Comparison of ENCODE assay signal across 1 cellular context in genomic region chr12:106773945-106774807, GRCh38.
TF ChIP-seq lines count a peak whose summit lies in the region.

Gene RIC8B (plus strand): TSS chr12:106774682. CDS start chr12:106774746, 64 bp downstream.

TF ChIP-seq in K562, 482 proteins besides CTCF, POLR2A, EP300 and RAD21 (continued from another document and continues in another):
- 0 out of 2 replicates have a peak, but pooled peaks have one; percentile 34 for TF ChIP-seq E4F1 (CRISPR knock-in tag; IDR thresholded peaks at IDR 0.05; ENCODE audit: borderline replicate concordance)
- TF ChIP-seq, protein P1, sequence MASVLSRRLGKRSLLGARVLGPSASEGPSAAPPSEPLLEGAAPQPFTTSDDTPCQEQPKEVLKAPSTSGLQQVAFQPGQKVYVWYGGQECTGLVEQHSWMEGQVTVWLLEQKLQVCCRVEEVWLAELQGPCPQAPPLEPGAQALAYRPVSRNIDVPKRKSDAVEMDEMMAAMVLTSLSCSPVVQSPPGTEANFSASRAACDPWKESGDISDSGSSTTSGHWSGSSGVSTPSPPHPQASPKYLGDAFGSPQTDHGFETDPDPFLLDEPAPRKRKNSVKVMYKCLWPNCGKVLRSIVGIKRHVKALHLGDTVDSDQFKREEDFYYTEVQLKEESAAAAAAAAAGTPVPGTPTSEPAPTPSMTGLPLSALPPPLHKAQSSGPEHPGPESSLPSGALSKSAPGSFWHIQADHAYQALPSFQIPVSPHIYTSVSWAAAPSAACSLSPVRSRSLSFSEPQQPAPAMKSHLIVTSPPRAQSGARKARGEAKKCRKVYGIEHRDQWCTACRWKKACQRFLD (CRISPR knock-in tag; IDR thresholded peaks at IDR 0.05) = peak; percentile 66
- no peak for TF ChIP-seq ZNF253 (CRISPR knock-in tag; conservative IDR thresholded peaks at IDR 0.05)
- TF ChIP-seq HNRNPH1 (optimal IDR thresholded peaks at IDR 0.05; ENCODE audit: low read depth, low read length) = no peak
- TF ChIP-seq, protein P2, sequence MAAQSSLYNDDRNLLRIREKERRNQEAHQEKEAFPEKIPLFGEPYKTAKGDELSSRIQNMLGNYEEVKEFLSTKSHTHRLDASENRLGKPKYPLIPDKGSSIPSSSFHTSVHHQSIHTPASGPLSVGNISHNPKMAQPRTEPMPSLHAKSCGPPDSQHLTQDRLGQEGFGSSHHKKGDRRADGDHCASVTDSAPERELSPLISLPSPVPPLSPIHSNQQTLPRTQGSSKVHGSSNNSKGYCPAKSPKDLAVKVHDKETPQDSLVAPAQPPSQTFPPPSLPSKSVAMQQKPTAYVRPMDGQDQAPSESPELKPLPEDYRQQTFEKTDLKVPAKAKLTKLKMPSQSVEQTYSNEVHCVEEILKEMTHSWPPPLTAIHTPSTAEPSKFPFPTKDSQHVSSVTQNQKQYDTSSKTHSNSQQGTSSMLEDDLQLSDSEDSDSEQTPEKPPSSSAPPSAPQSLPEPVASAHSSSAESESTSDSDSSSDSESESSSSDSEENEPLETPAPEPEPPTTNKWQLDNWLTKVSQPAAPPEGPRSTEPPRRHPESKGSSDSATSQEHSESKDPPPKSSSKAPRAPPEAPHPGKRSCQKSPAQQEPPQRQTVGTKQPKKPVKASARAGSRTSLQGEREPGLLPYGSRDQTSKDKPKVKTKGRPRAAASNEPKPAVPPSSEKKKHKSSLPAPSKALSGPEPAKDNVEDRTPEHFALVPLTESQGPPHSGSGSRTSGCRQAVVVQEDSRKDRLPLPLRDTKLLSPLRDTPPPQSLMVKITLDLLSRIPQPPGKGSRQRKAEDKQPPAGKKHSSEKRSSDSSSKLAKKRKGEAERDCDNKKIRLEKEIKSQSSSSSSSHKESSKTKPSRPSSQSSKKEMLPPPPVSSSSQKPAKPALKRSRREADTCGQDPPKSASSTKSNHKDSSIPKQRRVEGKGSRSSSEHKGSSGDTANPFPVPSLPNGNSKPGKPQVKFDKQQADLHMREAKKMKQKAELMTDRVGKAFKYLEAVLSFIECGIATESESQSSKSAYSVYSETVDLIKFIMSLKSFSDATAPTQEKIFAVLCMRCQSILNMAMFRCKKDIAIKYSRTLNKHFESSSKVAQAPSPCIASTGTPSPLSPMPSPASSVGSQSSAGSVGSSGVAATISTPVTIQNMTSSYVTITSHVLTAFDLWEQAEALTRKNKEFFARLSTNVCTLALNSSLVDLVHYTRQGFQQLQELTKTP (IDR thresholded peaks at IDR 0.05; ENCODE audit: low read depth in 1 of 2, partially characterized antibody in 2 of 2) = peak in 1 of 2 experiments; percentile 99
- TF ChIP-seq ZC3H4 (CRISPR knock-in tag; IDR thresholded peaks at IDR 0.05; ENCODE audit: borderline replicate concordance) = 0 out of 2 replicates have a peak, but pooled peaks have one; percentile 33
- TF ChIP-seq, protein P3, sequence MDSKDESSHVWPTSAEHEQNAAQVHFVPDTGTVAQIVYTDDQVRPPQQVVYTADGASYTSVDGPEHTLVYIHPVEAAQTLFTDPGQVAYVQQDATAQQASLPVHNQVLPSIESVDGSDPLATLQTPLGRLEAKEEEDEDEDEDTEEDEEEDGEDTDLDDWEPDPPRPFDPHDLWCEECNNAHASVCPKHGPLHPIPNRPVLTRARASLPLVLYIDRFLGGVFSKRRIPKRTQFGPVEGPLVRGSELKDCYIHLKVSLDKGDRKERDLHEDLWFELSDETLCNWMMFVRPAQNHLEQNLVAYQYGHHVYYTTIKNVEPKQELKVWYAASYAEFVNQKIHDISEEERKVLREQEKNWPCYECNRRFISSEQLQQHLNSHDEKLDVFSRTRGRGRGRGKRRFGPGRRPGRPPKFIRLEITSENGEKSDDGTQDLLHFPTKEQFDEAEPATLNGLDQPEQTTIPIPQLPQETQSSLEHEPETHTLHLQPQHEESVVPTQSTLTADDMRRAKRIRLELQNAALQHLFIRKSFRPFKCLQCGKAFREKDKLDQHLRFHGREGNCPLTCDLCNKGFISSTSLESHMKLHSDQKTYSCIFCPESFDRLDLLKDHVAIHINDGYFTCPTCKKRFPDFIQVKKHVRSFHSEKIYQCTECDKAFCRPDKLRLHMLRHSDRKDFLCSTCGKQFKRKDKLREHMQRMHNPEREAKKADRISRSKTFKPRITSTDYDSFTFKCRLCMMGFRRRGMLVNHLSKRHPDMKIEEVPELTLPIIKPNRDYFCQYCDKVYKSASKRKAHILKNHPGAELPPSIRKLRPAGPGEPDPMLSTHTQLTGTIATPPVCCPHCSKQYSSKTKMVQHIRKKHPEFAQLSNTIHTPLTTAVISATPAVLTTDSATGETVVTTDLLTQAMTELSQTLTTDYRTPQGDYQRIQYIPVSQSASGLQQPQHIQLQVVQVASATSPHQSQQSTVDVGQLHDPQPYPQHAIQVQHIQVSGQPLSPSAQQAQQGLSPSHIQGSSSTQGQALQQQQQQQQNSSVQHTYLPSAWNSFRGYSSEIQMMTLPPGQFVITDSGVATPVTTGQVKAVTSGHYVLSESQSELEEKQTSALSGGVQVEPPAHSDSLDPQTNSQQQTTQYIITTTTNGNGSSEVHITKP (IDR thresholded peaks at IDR 0.05; ENCODE audit: partially characterized antibody) = no peak
- peak; percentile 98 for TF ChIP-seq ZNF143 (CRISPR knock-in tag; IDR thresholded peaks at IDR 0.05)
- TF ChIP-seq NFE2 (IDR thresholded peaks at IDR 0.05; ENCODE audit: low read depth) = peak; percentile 9; the same call in 1 of the 2 replicates
- no peak for TF ChIP-seq RNF219 (CRISPR knock-in tag; IDR thresholded peaks at IDR 0.05)
- peak in 1 of 2 experiments; percentile 79; a peak in 2 of 4 replicates for TF ChIP-seq NONO (IDR thresholded peaks at IDR 0.05; ENCODE audit: low read depth in 2 of 2, low read length in 1 of 2)
- peak in 1 of 2 experiments; percentile 63; a peak in 2 of 4 replicates for TF ChIP-seq HDAC1 (IDR thresholded peaks at IDR 0.05)
- TF ChIP-seq ZNF77 (CRISPR knock-in tag; IDR thresholded peaks at IDR 0.05) = no peak
- TF ChIP-seq, protein P4, sequence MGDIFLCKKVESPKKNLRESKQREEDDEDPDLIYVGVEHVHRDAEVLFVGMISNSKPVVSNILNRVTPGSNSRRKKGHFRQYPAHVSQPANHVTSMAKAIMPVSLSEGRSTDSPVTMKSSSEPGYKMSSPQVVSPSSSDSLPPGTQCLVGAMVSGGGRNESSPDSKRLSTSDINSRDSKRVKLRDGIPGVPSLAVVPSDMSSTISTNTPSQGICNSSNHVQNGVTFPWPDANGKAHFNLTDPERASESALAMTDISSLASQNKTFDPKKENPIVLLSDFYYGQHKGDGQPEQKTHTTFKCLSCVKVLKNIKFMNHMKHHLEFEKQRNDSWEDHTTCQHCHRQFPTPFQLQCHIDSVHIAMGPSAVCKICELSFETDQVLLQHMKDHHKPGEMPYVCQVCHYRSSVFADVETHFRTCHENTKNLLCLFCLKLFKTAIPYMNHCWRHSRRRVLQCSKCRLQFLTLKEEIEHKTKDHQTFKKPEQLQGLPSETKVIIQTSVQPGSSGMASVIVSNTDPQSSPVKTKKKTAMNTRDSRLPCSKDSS (IDR thresholded peaks at IDR 0.05; ENCODE audit: low read depth, partially characterized antibody) = no peak
- TF ChIP-seq CCAR2 (IDR thresholded peaks at IDR 0.05; ENCODE audit: low read depth, low read length) = no peak
- TF ChIP-seq HBP1 (CRISPR knock-in tag; IDR thresholded peaks at IDR 0.05) = no peak
- no peak for TF ChIP-seq SMC3 (conservative IDR thresholded peaks at IDR 0.05; ENCODE audit: insufficient read depth, low read depth, low read length)
- TF ChIP-seq MTF1 (CRISPR knock-in tag; IDR thresholded peaks at IDR 0.05; ENCODE audit: borderline replicate concordance) = no peak
- peak; percentile 93 for TF ChIP-seq PCBP1 (IDR thresholded peaks at IDR 0.05; ENCODE audit: low read depth, low read length, poor library complexity, severe bottlenecking)
- peak; percentile 59 for TF ChIP-seq MTA2 (IDR thresholded peaks at IDR 0.05; ENCODE audit: low read depth)
- no peak for TF ChIP-seq CBX8 (IDR thresholded peaks at IDR 0.05; ENCODE audit: borderline replicate concordance, extremely low read depth, low read depth, low read length, poor library complexity, severe bottlenecking)
- TF ChIP-seq ZNF165 (CRISPR knock-in tag; IDR thresholded peaks at IDR 0.05; ENCODE audit: borderline replicate concordance) = no peak
- no peak for TF ChIP-seq ZNF445 (CRISPR knock-in tag; IDR thresholded peaks at IDR 0.05; ENCODE audit: low read depth)
- peak; percentile 74 for TF ChIP-seq MEIS2 (IDR thresholded peaks at IDR 0.05; ENCODE audit: partially characterized antibody)
- no peak; the same call in 1 of the 2 replicates for TF ChIP-seq CHAMP1 (IDR thresholded peaks at IDR 0.05)
- TF ChIP-seq RFX5 (IDR thresholded peaks at IDR 0.05; ENCODE audit: low read depth, low read length) = no peak
- peak; percentile 89 for TF ChIP-seq POLR2H (tag; IDR thresholded peaks at IDR 0.05; ENCODE audit: low read depth)
- TF ChIP-seq ARID2 (IDR thresholded peaks at IDR 0.05) = no peak
- TF ChIP-seq MAFG (tag; conservative IDR thresholded peaks at IDR 0.05) = no peak
- TF ChIP-seq ZNF212 (CRISPR knock-in tag; IDR thresholded peaks at IDR 0.05) = no peak
- no peak for TF ChIP-seq EWSR1 (IDR thresholded peaks at IDR 0.05; ENCODE audit: borderline replicate concordance, low read depth, partially characterized antibody)
- TF ChIP-seq HIVEP1 (CRISPR knock-in tag; IDR thresholded peaks at IDR 0.05) = no peak
- TF ChIP-seq TARDBP (IDR thresholded peaks at IDR 0.05) = peak; percentile 68; the same call in 1 of the 2 replicates
- no peak for TF ChIP-seq ZKSCAN3 (CRISPR knock-in tag; IDR thresholded peaks at IDR 0.05)
- peak; percentile 28 for TF ChIP-seq PCBP2 (IDR thresholded peaks at IDR 0.05; ENCODE audit: low read depth, low read length, poor library complexity, severe bottlenecking)
- no peak for TF ChIP-seq TAF15 (IDR thresholded peaks at IDR 0.05; ENCODE audit: low read depth, low read length)
- TF ChIP-seq, protein P5, sequence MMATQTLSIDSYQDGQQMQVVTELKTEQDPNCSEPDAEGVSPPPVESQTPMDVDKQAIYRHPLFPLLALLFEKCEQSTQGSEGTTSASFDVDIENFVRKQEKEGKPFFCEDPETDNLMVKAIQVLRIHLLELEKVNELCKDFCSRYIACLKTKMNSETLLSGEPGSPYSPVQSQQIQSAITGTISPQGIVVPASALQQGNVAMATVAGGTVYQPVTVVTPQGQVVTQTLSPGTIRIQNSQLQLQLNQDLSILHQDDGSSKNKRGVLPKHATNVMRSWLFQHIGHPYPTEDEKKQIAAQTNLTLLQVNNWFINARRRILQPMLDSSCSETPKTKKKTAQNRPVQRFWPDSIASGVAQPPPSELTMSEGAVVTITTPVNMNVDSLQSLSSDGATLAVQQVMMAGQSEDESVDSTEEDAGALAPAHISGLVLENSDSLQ (IDR thresholded peaks at IDR 0.05) = peak; percentile 90
- TF ChIP-seq CC2D1A (IDR thresholded peaks at IDR 0.05) = peak; percentile 99
- TF ChIP-seq SP1 (CRISPR knock-in tag; IDR thresholded peaks at IDR 0.05) = peak; percentile 81
- TF ChIP-seq JUNB (CRISPR knock-in tag; conservative IDR thresholded peaks at IDR 0.05) = no peak
